8 cellular contexts compared by ENCODE assay signal in genomic region chr19:48899781-48900476, GRCh38. TPM values are rescaled to one million over a fixed set of nuclear protein-coding genes. Genes with fewer than 3 reads are reported as not detected.
DNase-seq lines count a peak whose midpoint lies in the region; ATAC-seq, FAIRE-seq and TF ChIP-seq lines count a peak whose summit lies in the region.

TSS of gene NUCB1 (plus strand) at chr19:48900312. CDS start at chr19:48900797, 485 bp downstream.

- WGBS in right cardiac atrium, result 7% methylated on average over 34 of the region's 34 CpGs

- H3K9me3 ChIP-seq in ascending aorta, result no peaks in the 10 kb centered on the region
- no peaks in the 10 kb centered on the region for H3K9me3 ChIP-seq in right cardiac atrium (ENCODE audit: control insufficient read depth, low read length)
- no peaks in the 10 kb centered on the region for H3K9me3 ChIP-seq in uterus

- H3K27ac Mint-ChIP-seq in T-helper 2 cell treated with Interferon-gamma antibody and Interleukin-4, amounts not matched to agents 5 μg/mL and 100 μg/mL, for 36 hours, result peak within 1 kb of the TSS; percentile 95

- peaks cover 8% of the 10 kb centered on the region for H3K27me3 Mint-ChIP-seq in T-helper 2 cell treated with Interferon-gamma antibody and Interleukin-4, amounts not matched to agents 5 μg/mL and 100 μg/mL, for 36 hours (ENCODE audit: low read depth)

- H3K4me1 ChIP-seq in ascending aorta (peaks cover 6 to 28% of the 10 kb centered on the region in 2 donors), right cardiac atrium (ENCODE audit: control insufficient read depth, insufficient read depth, low read length) (peaks cover 6% of the 10 kb centered on the region), uterus (peaks cover 0 to 9% of the 10 kb centered on the region in 2 donors)

- TF ChIP-seq POLR2A in GM12891 (IDR thresholded peaks at IDR 0.05; ENCODE audit: low read depth, low read length) (no peak), uterus (IDR thresholded peaks at IDR 0.05) (peak; percentile 68 to 73)

- H3K27ac ChIP-seq in ascending aorta (peak within 1 kb of the TSS; percentile 94 to 96), right cardiac atrium (ENCODE audit: low read length) (peak within 1 kb of the TSS; percentile 93), uterus (peak within 1 kb of the TSS; percentile 89 to 98)

- TF ChIP-seq CTCF in ascending aorta (IDR thresholded peaks at IDR 0.05) (peak; percentile 14 to 50 (median 31)), uterus (IDR thresholded peaks at IDR 0.05) (peak; percentile 21 to 57 (median 34))

- H3K4me3 ChIP-seq in ascending aorta (peak within 1 kb of the TSS; percentile 75 to 91), right cardiac atrium (ENCODE audit: low read length) (peak within 1 kb of the TSS; percentile 90), uterus (peak within 1 kb of the TSS; percentile 67 to 89)

- peak; percentile 92 for ATAC-seq in HG02885 (IDR thresholded peaks at IDR 0.05; ENCODE audit: poor library complexity, unreplicated experiment)
- ATAC-seq in right cardiac atrium, result peak; percentile 97

- no peaks in the 10 kb centered on the region for H3K9me3 Mint-ChIP-seq in T-helper 2 cell treated with Interferon-gamma antibody and Interleukin-4, amounts not matched to agents 5 μg/mL and 100 μg/mL, for 36 hours

- H3K27me3 ChIP-seq in ascending aorta, result no peaks in the 10 kb centered on the region
- no peaks in the 10 kb centered on the region for H3K27me3 ChIP-seq in right cardiac atrium (ENCODE audit: control insufficient read depth, insufficient read depth)
- no peaks in the 10 kb centered on the region for H3K27me3 ChIP-seq in uterus

- H3K4me3 Mint-ChIP-seq in T-helper 2 cell treated with Interferon-gamma antibody and Interleukin-4, amounts not matched to agents 5 μg/mL and 100 μg/mL, for 36 hours, result peak within 1 kb of the TSS; percentile 96

- H3K4me1 Mint-ChIP-seq in T-helper 2 cell treated with Interferon-gamma antibody and Interleukin-4, amounts not matched to agents 5 μg/mL and 100 μg/mL, for 36 hours (ENCODE audit: low read depth), result peaks cover 23% of the 10 kb centered on the region

- H3K36me3 ChIP-seq in ascending aorta (peaks cover 10 to 16% of the 10 kb centered on the region in 2 donors), uterus (no peaks in the 10 kb centered on the region)

- intact Hi-C loops in ascending aorta (cut with DNase I) (loop anchor here (1.0 kb wide), 5 partner anchors 22 to 93 kb away; partner anchors contain the start of genes BAX, FTL, GYS1 and PPP1R15A), right cardiac atrium (cut with DNase I) (loop anchor here in 3 of 4 donors (5.0 to 10.0 kb wide), 3 partner anchors 52 to 65 kb away; partner anchors contain the start of genes BAX (in 2 of the 3) and FTL (in 1 of the 3)), uterus (cut with DNase I; ENCODE audit: low total_unique reads) (loop anchor here (10.0 kb wide), 1 partner anchor 65 kb away; the partner anchor contains the start of gene FTL)

- FAIRE-seq in GM12891 (lab: Jason Lieb, UNC), result peak; percentile 99

- DNase-seq in GM12891 (ENCODE audit: insufficient read length, low spot score), result peak; percentile 97
- DNase-seq in NCI-H1930 (lab: John Stamatoyannopoulos, UW), result peak; percentile 99
- DNase-seq in T-helper 2 cell treated with Interferon-gamma antibody and Interleukin-4, amounts not matched to agents 5 μg/mL and 100 μg/mL, for 36 hours (ENCODE audit: low spot score), result peak; percentile 99
- peak; percentile 98 to 100 for DNase-seq in ascending aorta (ENCODE audit: low spot score in 2 of 2)
- peak; percentile 100 for DNase-seq in right cardiac atrium
- DNase-seq in pulmonary artery endothelial cell (ENCODE audit: low read depth, low spot score), result peak; percentile 87
- DNase-seq in uterus, result peak; percentile 100

- H3K36me3 Mint-ChIP-seq in T-helper 2 cell treated with Interferon-gamma antibody and Interleukin-4, amounts not matched to agents 5 μg/mL and 100 μg/mL, for 36 hours (ENCODE audit: low read depth), result peaks cover 33% of the 10 kb centered on the region

TF ChIP-seq in GM12891, 5 proteins besides CTCF, POLR2A, EP300 and RAD21:
- peak; percentile 80 for TF ChIP-seq SPI1 (IDR thresholded peaks at IDR 0.05; ENCODE audit: low read depth, low read length)
- no peak for TF ChIP-seq TAF1 (IDR thresholded peaks at IDR 0.05; ENCODE audit: low read depth, low read length)

RNA-seq across cellular contexts. Expression of gene NUCB1, which starts in this region (rescaled TPM):
- polyA plus RNA-seq in GM12891 (2012; ENCODE audit: low read depth, missing spikeins), result 106 TPM
- total RNA-seq in ascending aorta, result 505 TPM
- 100 to 1,000 TPM; 275 to 327 (median 307) TPM for total RNA-seq in right cardiac atrium
- polyA plus RNA-seq in right cardiac atrium, result 213 TPM
- 122 and 125 TPM in 2 replicates for total RNA-seq in pulmonary artery endothelial cell
- 100 to 1,000 TPM in 3 of 4 donors, 10 to 100 TPM in 1; 98.5 to 211 (median 173) TPM for total RNA-seq in uterus

Comparison
In these comparisons a context has a peak if more than half of its experiments do, and no peak if none do; other contexts are left out.
1. Peak in every context shown above with its lines: DNase-seq, ATAC-seq, H3K4me3 ChIP-seq and H3K27ac ChIP-seq.